In the genomic region with DNA sequence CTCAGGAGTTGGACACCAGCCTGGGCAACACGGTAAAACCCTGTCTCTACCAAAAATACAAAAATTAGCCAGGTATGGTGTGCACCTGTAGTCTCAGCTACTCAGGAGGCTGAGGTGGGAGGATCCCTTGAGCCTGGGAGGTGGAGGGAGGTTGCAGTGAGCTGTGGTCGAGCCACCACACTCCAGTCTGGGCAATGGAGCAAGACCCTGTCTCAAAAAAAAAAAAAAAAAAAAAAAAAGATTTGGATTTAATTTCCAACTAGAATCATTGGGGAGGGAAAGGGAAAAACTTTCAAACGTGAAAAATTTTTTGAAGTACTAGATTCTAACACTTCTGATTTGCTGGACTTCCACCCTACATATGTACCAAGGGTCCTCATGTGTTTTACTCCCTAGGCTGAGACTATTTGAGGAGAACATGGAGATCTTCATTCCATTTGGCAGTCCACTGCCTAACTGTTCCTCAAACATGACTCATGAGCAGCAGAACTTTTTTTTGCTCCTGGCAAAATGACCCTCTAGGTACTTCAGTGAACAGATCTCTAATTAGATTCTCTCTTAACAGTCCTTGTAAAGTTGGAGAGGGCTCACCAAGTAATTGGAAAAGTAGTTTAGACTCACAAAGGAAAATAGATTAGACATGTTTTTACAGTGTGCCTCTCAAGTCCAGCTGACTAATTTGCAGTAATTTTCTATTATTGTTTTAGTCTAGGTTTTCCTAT, we compare ENCODE assay signal across 11 cellular contexts.
A peak's percentile ranks its signal among the peaks of the same experiment; 100 is the strongest.
DNase-seq lines count a peak whose midpoint lies in the region; TF ChIP-seq lines count a peak whose summit lies in the region.
"Had no signal": no experiment of that assay in that cellular context is flagged by ENCODE, and none has a peak within 500 bp of the region (broad histone marks: within the 10 kb centered on the region; RNA-seq: fewer than 3 reads in every experiment).

No MANE protein-coding gene starts in this region.

- H3K56ac ChIP-seq in mesendoderm (ENCODE audit: low read length) = no peak overlapping the region

- no peak overlapping the region for H3K23ac ChIP-seq in mesendoderm (ENCODE audit: low read length)

- DNase-seq in ELR (ENCODE audit: low read depth) (peak; percentile 75), NCI-H226 (peak; percentile 56), dermis blood vessel endothelial cell (peak; percentile 62), pulmonary artery endothelial cell (ENCODE audit: low read depth, low spot score) (peak; percentile 10), immature natural killer cell (no peak), thyroid gland (no peak), mesendoderm (no peak)
- DNase-seq: activated naive CD8-positive, alpha-beta T cell treated with anti-CD3 and anti-CD28 coated beads for 36 hours; NCI-H524 treated with DMSO at 0.1 percent for 48 hours; SHP77; small intestine had no signal

- H3K27me3 Mint-ChIP-seq in immature natural killer cell (ENCODE audit: low read depth in 3 of 3) = peaks cover 0 to 6% (median 3%) of the 10 kb centered on the region in 3 donors

- no peak overlapping the region for H4K8ac ChIP-seq in mesendoderm (ENCODE audit: low read depth, low read length)

- H3K4me1 ChIP-seq in thyroid gland (no peaks in the 10 kb centered on the region), mesendoderm (ENCODE audit: control insufficient read depth, low read depth, low read length) (no peaks in the 10 kb centered on the region)

- H3K27ac Mint-ChIP-seq in immature natural killer cell = no peak overlapping the region
- H3K27ac Mint-ChIP-seq: activated naive CD8-positive, alpha-beta T cell treated with anti-CD3 and anti-CD28 coated beads for 36 hours had no signal

- peaks cover 0 to 4% (median 0%) of the 10 kb centered on the region in 6 donors for H3K9me3 Mint-ChIP-seq in immature natural killer cell
- H3K9me3 Mint-ChIP-seq: activated naive CD8-positive, alpha-beta T cell treated with anti-CD3 and anti-CD28 coated beads for 36 hours had no signal

- no peak overlapping the region for H3K4me3 Mint-ChIP-seq in immature natural killer cell
- H3K4me3 Mint-ChIP-seq: activated naive CD8-positive, alpha-beta T cell treated with anti-CD3 and anti-CD28 coated beads for 36 hours had no signal

- no peaks in the 10 kb centered on the region for H3K4me1 Mint-ChIP-seq in immature natural killer cell
- H3K4me1 Mint-ChIP-seq: activated naive CD8-positive, alpha-beta T cell treated with anti-CD3 and anti-CD28 coated beads for 36 hours had no signal

- H3K27me3 ChIP-seq in thyroid gland (no peaks in the 10 kb centered on the region), mesendoderm (ENCODE audit: insufficient read depth, low read length, poor library complexity) (no peaks in the 10 kb centered on the region)

- 31 to 33% methylated on average over 3 of the region's 3 CpGs for WGBS in thyroid gland, 2 donors
- no CpG with 5 or more reads among the region's 3 CpGs for WGBS in mesendoderm (ENCODE audit: extremely low coverage, insufficient coverage, low lambda C conversion rate)

- H2BK5ac ChIP-seq in mesendoderm (ENCODE audit: low read length) = no peak overlapping the region

- no peaks in the 10 kb centered on the region for H3K79me1 ChIP-seq in mesendoderm (ENCODE audit: low read length)

- H3K9me3 ChIP-seq in thyroid gland = no peaks in the 10 kb centered on the region

- no peak overlapping the region for H3K9ac ChIP-seq in mesendoderm (ENCODE audit: low read length)

- H3K4ac ChIP-seq in mesendoderm (ENCODE audit: low read depth, low read length) = no peak overlapping the region

- no peaks in the 10 kb centered on the region for H3K79me2 ChIP-seq in mesendoderm (ENCODE audit: control insufficient read depth, insufficient read depth, low read length)

- no peak overlapping the region for H3K27ac ChIP-seq in thyroid gland
- H3K27ac ChIP-seq in mesendoderm (ENCODE audit: low read depth, low read length) = no peak overlapping the region

- no peak overlapping the region for H4K5ac ChIP-seq in mesendoderm (ENCODE audit: low read length)

- no peak overlapping the region for H2BK120ac ChIP-seq in mesendoderm (ENCODE audit: low read depth, low read length)

- H3K4me3 ChIP-seq in thyroid gland (replicated peaks in 1 of 3) (no peak overlapping the region), mesendoderm (ENCODE audit: low read length) (no peak overlapping the region)

- no peak overlapping the region for H2AK5ac ChIP-seq in mesendoderm (ENCODE audit: low read length)

- H2BK15ac ChIP-seq in mesendoderm (replicated peaks; ENCODE audit: low read depth) = no peak overlapping the region

- no peak overlapping the region for H3K4me2 ChIP-seq in mesendoderm (ENCODE audit: low read length)

- no peak for TF ChIP-seq CTCF in thyroid gland (IDR thresholded peaks at IDR 0.05)

- intact Hi-C loops in thyroid gland (cut with DNase I) = no loop called here

- no peak overlapping the region for H3K18ac ChIP-seq in mesendoderm (ENCODE audit: low read length)

- no peak for TF ChIP-seq POLR2A in thyroid gland (IDR thresholded peaks at IDR 0.05)

- no peaks in the 10 kb centered on the region for H3K36me3 Mint-ChIP-seq in immature natural killer cell
- H3K36me3 Mint-ChIP-seq: activated naive CD8-positive, alpha-beta T cell treated with anti-CD3 and anti-CD28 coated beads for 36 hours had no signal

- H3K36me3 ChIP-seq in thyroid gland (no peaks in the 10 kb centered on the region), mesendoderm (ENCODE audit: control insufficient read depth, insufficient read depth, low read length) (no peaks in the 10 kb centered on the region)

Comparison
In these comparisons a context has a peak if more than half of its experiments do, and no peak if none do; other contexts are left out.
1. DNase-seq: peak in ELR (single experiment), NCI-H226 (single experiment), dermis blood vessel endothelial cell (single experiment) and pulmonary artery endothelial cell (single experiment); none in immature natural killer cell (0 of 3), thyroid gland (0 of 2) and mesendoderm (single experiment).